Comparison of ENCODE assay signal across 9 cellular contexts in genomic region chr22:44329179-44329796, GRCh38. TPM values are rescaled to one million over a fixed set of nuclear protein-coding genes. Genes with fewer than 3 reads are reported as not detected.
A peak's percentile ranks its signal among the peaks of the same experiment; 100 is the strongest.
DNase-seq lines count a peak whose midpoint lies in the region; ATAC-seq and FAIRE-seq lines count a peak whose summit lies in the region.
"Had no signal": no experiment of that assay in that cellular context is flagged by ENCODE, and none has a peak within 500 bp of the region (broad histone marks: within the 10 kb centered on the region; RNA-seq: fewer than 3 reads in every experiment).

No MANE protein-coding gene starts in this region.

- no peak overlapping the region for H3K27ac Mint-ChIP-seq in activated T-helper 17 cell treated with anti-CD3 and anti-CD28 coated beads, Interleukin-2, amount 50 U/mL, for 72 hours

- H3K36me3 Mint-ChIP-seq in activated T-helper 17 cell treated with anti-CD3 and anti-CD28 coated beads, Interleukin-2, amount 50 U/mL, for 72 hours (ENCODE audit: low read depth), result no peaks in the 10 kb centered on the region

- H3K9me3 Mint-ChIP-seq in activated T-helper 17 cell treated with anti-CD3 and anti-CD28 coated beads, Interleukin-2, amount 50 U/mL, for 72 hours, result no peaks in the 10 kb centered on the region

- peaks cover 33% of the 10 kb centered on the region for H3K27me3 Mint-ChIP-seq in activated T-helper 17 cell treated with anti-CD3 and anti-CD28 coated beads, Interleukin-2, amount 50 U/mL, for 72 hours

- H3K4me3 Mint-ChIP-seq in activated T-helper 17 cell treated with anti-CD3 and anti-CD28 coated beads, Interleukin-2, amount 50 U/mL, for 72 hours, result no peak overlapping the region

- peak; percentile 59 for ATAC-seq in HG03139 (IDR thresholded peaks at IDR 0.05; ENCODE audit: unreplicated experiment)
- peak; percentile 75 for ATAC-seq in activated T-helper 17 cell treated with anti-CD3 and anti-CD28 coated beads, Interleukin-2, amount 50 U/mL, for 72 hours (replicated peaks)

- H3K4me1 Mint-ChIP-seq in activated T-helper 17 cell treated with anti-CD3 and anti-CD28 coated beads, Interleukin-2, amount 50 U/mL, for 72 hours, result peaks cover 10% of the 10 kb centered on the region

- DNase-seq in stimulated activated CD4-positive, alpha-beta T cell treated with anti-CD3 and anti-CD28 coated beads, Interleukin-12 subunit alpha, Interleukin-12 subunit beta, amount 100 ng/mL, for 48 hours (ENCODE audit: low read depth in 2 of 3, low spot score in 1 of 3), result peak; percentile 8 to 36 (median 9)
- DNase-seq in stimulated activated CD4-positive, alpha-beta T cell treated with anti-CD3 and anti-CD28 coated beads, Interleukin-12 subunit alpha, Interleukin-12 subunit beta, amount 100 ng/mL, for 4 hours, result no peak
- peak; percentile 36 for DNase-seq in urothelium cell line (ENCODE audit: low spot score)
- DNase-seq in mucosa of gallbladder (ENCODE audit: low spot score), result no peak
- DNase-seq in HK-2 (ENCODE audit: unreplicated experiment), result no peak
- DNase-seq in COR-L47 (lab: John Stamatoyannopoulos, UW), result no peak

- no peak for FAIRE-seq in urothelium cell line (lab: Jason Lieb, UNC)

RNA-seq across cellular contexts. Expression of gene SHISAL1, which starts 16.5 kb away (rescaled TPM):
- not detected for total RNA-seq in activated T-helper 17 cell treated with anti-CD3 and anti-CD28 coated beads, Interleukin-2, amount 50 U/mL, for 72 hours
- total RNA-seq in mucosa of gallbladder, result 3.8 TPM
- total RNA-seq: T-helper 2 cell treated with Interferon-gamma antibody and Interleukin-4, amounts not matched to agents 100 ng/mL and 5 ng/mL, for 36 hours had no signal

Comparison
In these comparisons a context has a peak if more than half of its experiments do, and no peak if none do; other contexts are left out.
1. DNase-seq: peak in stimulated activated CD4-positive, alpha-beta T cell treated with anti-CD3 and anti-CD28 coated beads, Interleukin-12 subunit alpha, Interleukin-12 subunit beta, amount 100 ng/mL, for 48 hours (3 of 3) and urothelium cell line (single experiment); none in stimulated activated CD4-positive, alpha-beta T cell treated with anti-CD3 and anti-CD28 coated beads, Interleukin-12 subunit alpha, Interleukin-12 subunit beta, amount 100 ng/mL, for 4 hours (single experiment), mucosa of gallbladder (single experiment), HK-2 (single experiment) and COR-L47 (single experiment).